ENCODE assay signal across 9 cellular contexts in the genomic region with DNA sequence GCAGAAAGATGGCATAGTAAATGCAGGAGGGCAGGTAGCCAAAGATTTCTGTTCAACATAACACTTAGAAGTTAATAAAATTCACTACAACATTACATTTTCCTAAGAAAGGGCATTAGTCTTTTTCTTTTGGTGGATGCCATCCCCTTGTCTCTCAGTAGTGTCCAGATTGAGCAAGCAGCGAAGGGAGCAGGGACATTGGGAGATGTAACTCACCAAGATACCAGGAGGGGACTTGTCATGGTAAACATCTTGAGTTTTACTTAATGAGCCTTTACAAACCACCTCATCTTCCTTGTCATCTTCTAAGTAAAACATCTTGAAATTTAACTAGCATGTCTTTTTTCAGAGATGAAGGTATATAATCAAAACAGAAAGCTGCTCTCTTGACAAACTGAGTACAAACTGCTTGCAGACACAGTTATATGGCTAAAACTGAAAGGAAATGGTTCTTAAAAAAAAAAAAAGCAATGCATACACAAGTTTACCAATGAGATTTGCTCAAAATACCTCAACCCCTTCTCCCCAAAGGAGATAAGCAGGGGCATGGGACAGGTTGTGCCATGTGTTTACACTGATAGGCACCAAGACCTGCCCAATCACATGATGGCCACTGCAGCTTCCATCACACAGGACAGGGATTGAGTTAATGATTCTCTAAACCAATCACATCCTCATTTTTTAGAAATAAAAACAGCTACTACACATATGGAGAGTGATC. TPM values are rescaled to one million over a fixed set of nuclear protein-coding genes. Genes with fewer than 3 reads are reported as not detected.
DNase-seq lines count a peak whose midpoint lies in the region; ATAC-seq and TF ChIP-seq lines count a peak whose summit lies in the region.
"Had no signal": no experiment of that assay in that cellular context is flagged by ENCODE, and none has a peak within 500 bp of the region (broad histone marks: within the 10 kb centered on the region; RNA-seq: fewer than 3 reads in every experiment).

No MANE protein-coding gene starts in this region.

- H3K36me3 ChIP-seq in right lobe of liver (no peaks in the 10 kb centered on the region), H7 (replicated peaks; ENCODE audit: control insufficient read depth, insufficient read depth, low read length) (no peaks in the 10 kb centered on the region)

- peak in 1 of 4 donors; percentile 12 for TF ChIP-seq CTCF in right lobe of liver (IDR thresholded peaks at IDR 0.05)
- TF ChIP-seq CTCF in type B pancreatic cell (conservative IDR thresholded peaks at IDR 0.05) = peak; percentile 30

- H3K27ac Mint-ChIP-seq in activated naive CD4-positive, alpha-beta T cell treated with anti-CD3 and anti-CD28 coated beads, Interleukin-2, amount 50 U/mL, for 24 hours = peak overlapping the region; percentile 93
- H3K27ac Mint-ChIP-seq in activated T-helper 17 cell treated with anti-CD3 and anti-CD28 coated beads, Interleukin-2, amount 50 U/mL, for 72 hours = peak overlapping the region; percentile 92
- H3K27ac Mint-ChIP-seq in type B pancreatic cell = no peak overlapping the region

- peak; percentile 85 for TF ChIP-seq POLR2A in right lobe of liver (IDR thresholded peaks at IDR 0.05)

- no peaks in the 10 kb centered on the region for H3K9me3 Mint-ChIP-seq in activated naive CD4-positive, alpha-beta T cell treated with anti-CD3 and anti-CD28 coated beads, Interleukin-2, amount 50 U/mL, for 24 hours
- H3K9me3 Mint-ChIP-seq in activated T-helper 17 cell treated with anti-CD3 and anti-CD28 coated beads, Interleukin-2, amount 50 U/mL, for 72 hours = no peaks in the 10 kb centered on the region
- no peaks in the 10 kb centered on the region for H3K9me3 Mint-ChIP-seq in type B pancreatic cell

- H3K4me1 ChIP-seq in right lobe of liver = peaks cover 0 to 72% (median 21%) of the 10 kb centered on the region in 4 donors

- H3K27me3 ChIP-seq in right lobe of liver (no peaks in the 10 kb centered on the region), H7 (ENCODE audit: control insufficient read depth, insufficient read depth, low read length) (no peaks in the 10 kb centered on the region)

- no peak for DNase-seq in activated naive CD4-positive, alpha-beta T cell (lab: John Stamatoyannopoulos, UW)
- peak; percentile 74 to 90 (median 89) for DNase-seq in right lobe of liver
- no peak for DNase-seq in type B pancreatic cell (ENCODE audit: extremely low spot score, unreplicated experiment)
- no peak for DNase-seq in COLO829 (ENCODE audit: low spot score)
- DNase-seq in H7 = no peak

- peak overlapping the region; percentile 84 to 95 (median 94) for H3K27ac ChIP-seq in right lobe of liver
- H3K27ac ChIP-seq: C4-2B had no signal

- intact Hi-C loops in right lobe of liver (cut with DNase I) = loop anchor here in 1 of 2 donors (10.0 kb wide), 1 partner anchor 48 kb away; no protein-coding TSS in a partner anchor

- no peaks in the 10 kb centered on the region for H3K9me3 ChIP-seq in right lobe of liver

- H3K4me3 Mint-ChIP-seq in activated naive CD4-positive, alpha-beta T cell treated with anti-CD3 and anti-CD28 coated beads, Interleukin-2, amount 50 U/mL, for 24 hours = peak overlapping the region; percentile 80
- peak overlapping the region; percentile 81 for H3K4me3 Mint-ChIP-seq in activated T-helper 17 cell treated with anti-CD3 and anti-CD28 coated beads, Interleukin-2, amount 50 U/mL, for 72 hours
- H3K4me3 Mint-ChIP-seq in type B pancreatic cell = no peak overlapping the region

- peaks cover 4% of the 10 kb centered on the region for H3K36me3 Mint-ChIP-seq in activated naive CD4-positive, alpha-beta T cell treated with anti-CD3 and anti-CD28 coated beads, Interleukin-2, amount 50 U/mL, for 24 hours
- peaks cover 45% of the 10 kb centered on the region for H3K36me3 Mint-ChIP-seq in activated T-helper 17 cell treated with anti-CD3 and anti-CD28 coated beads, Interleukin-2, amount 50 U/mL, for 72 hours (ENCODE audit: low read depth)
- peaks cover 7% of the 10 kb centered on the region for H3K36me3 Mint-ChIP-seq in type B pancreatic cell

- ATAC-seq in activated T-helper 17 cell treated with anti-CD3 and anti-CD28 coated beads, Interleukin-2, amount 50 U/mL, for 72 hours (replicated peaks) = peak; percentile 25
- ATAC-seq in right lobe of liver (peak; percentile 56 to 81 (median 70)), GM18867 (IDR thresholded peaks at IDR 0.05; ENCODE audit: unreplicated experiment) (no peak)

- H3K4me3 ChIP-seq in right lobe of liver = peak overlapping the region; percentile 36 to 60 (median 50)
- no peak overlapping the region for H3K4me3 ChIP-seq in H7 (ENCODE audit: insufficient read depth, low read depth, low read length)

- H3K4me1 Mint-ChIP-seq in activated naive CD4-positive, alpha-beta T cell treated with anti-CD3 and anti-CD28 coated beads, Interleukin-2, amount 50 U/mL, for 24 hours = peaks cover 88% of the 10 kb centered on the region
- H3K4me1 Mint-ChIP-seq in activated T-helper 17 cell treated with anti-CD3 and anti-CD28 coated beads, Interleukin-2, amount 50 U/mL, for 72 hours = peaks cover 45% of the 10 kb centered on the region
- peaks cover 48% of the 10 kb centered on the region for H3K4me1 Mint-ChIP-seq in type B pancreatic cell (ENCODE audit: unreplicated experiment)

- H3K27me3 Mint-ChIP-seq in activated naive CD4-positive, alpha-beta T cell treated with anti-CD3 and anti-CD28 coated beads, Interleukin-2, amount 50 U/mL, for 24 hours = no peaks in the 10 kb centered on the region
- no peaks in the 10 kb centered on the region for H3K27me3 Mint-ChIP-seq in activated T-helper 17 cell treated with anti-CD3 and anti-CD28 coated beads, Interleukin-2, amount 50 U/mL, for 72 hours
- H3K27me3 Mint-ChIP-seq in type B pancreatic cell = no peaks in the 10 kb centered on the region

- WGBS in right lobe of liver (ENCODE audit: insufficient coverage, low coverage, low lambda C conversion rate, missing lambda C conversion rate) = 12% methylated on average over 1 of the region's 1 CpG

RNA-seq across cellular contexts. Expression of a gene that starts 30.3 kb away (rescaled TPM):
- 10 to 100 TPM; 45.8 to 78.1 TPM for total RNA-seq in activated T-helper 17 cell treated with anti-CD3 and anti-CD28 coated beads, Interleukin-2, amount 50 U/mL, for 72 hours
- total RNA-seq in right lobe of liver (100 to 1,000 TPM in 5 of 6 experiments, 10 to 100 TPM in 1; 64.9 to 175 (median 150) TPM), type B pancreatic cell (ENCODE audit: low replicate concordance) (17.8 and 26.8 TPM in 2 replicates)
- 10.8 and 11.8 TPM in 2 replicates for total RNA-seq in H7 (2014; rRNA removed; shearing (Covaris generic))

Comparison
In these comparisons a context has a peak if more than half of its experiments do, and no peak if none do; other contexts are left out.
1. DNase-seq: peak in right lobe of liver (3 of 3); none in activated naive CD4-positive, alpha-beta T cell (0 of 4), type B pancreatic cell (single experiment), COLO829 (single experiment) and H7 (single experiment).